Comparison of ENCODE assay signal across 20 cellular contexts in genomic region chr11:40166892-40167291, GRCh38.
"Had no signal": no experiment of that assay in that cellular context is flagged by ENCODE, and none has a peak within 500 bp of the region (broad histone marks: within the 10 kb centered on the region; RNA-seq: fewer than 3 reads in every experiment).

No MANE protein-coding gene starts in this region.

- H3K4me1 ChIP-seq: body of pancreas, prostate gland, right atrium auricular region, thyroid gland had no signal

- H3K4me3 ChIP-seq: body of pancreas, ovary, prostate gland, right atrium auricular region, thyroid gland had no signal

- H3K27me3 ChIP-seq: body of pancreas, neutrophil, ovary, right atrium auricular region, thyroid gland had no signal

- H3K9me3 ChIP-seq: body of pancreas, neutrophil, ovary, prostate gland, thyroid gland had no signal

- H3K27ac ChIP-seq: body of pancreas, neutrophil, ovary, prostate gland, right atrium auricular region, thyroid gland had no signal

- H3K36me3 ChIP-seq: neutrophil, ovary, prostate gland, right atrium auricular region, thyroid gland had no signal

- DNase-seq: activated CD4-positive, alpha-beta memory T cell treated with anti-CD3 and anti-CD28 coated beads for 36 hours; activated CD4-positive, alpha-beta T cell treated with anti-CD3 and anti-CD28 coated beads for 48 hours; activated effector memory CD4-positive, alpha-beta T cell treated with anti-CD3 and anti-CD28 coated beads, Interleukin-2, amount 50 U/mL, for 16 hours; activated naive CD4-positive, alpha-beta T cell treated with anti-CD3 and anti-CD28 coated beads, Interleukin-2, amount 50 U/mL, for 16 hours; activated naive CD8-positive, alpha-beta T cell treated with anti-CD3 and anti-CD28 coated beads, Interleukin-2, amount 50 U/mL, for 24 hours; body of pancreas; effector CD8-positive, alpha-beta T cell; erythroblast; foreskin fibroblast; left ventricle myocardium superior; mammary epithelial cell; midbrain; ovary; stimulated activated CD4-positive, alpha-beta T cell treated with anti-CD3 and anti-CD28 coated beads, Interleukin-4, amount 100 ng/mL, for 4 hours; stimulated activated naive CD8-positive, alpha-beta T cell treated with anti-CD3 and anti-CD28 coated beads, Interleukin-15, Interleukin-2, amounts not matched to agents 100 U/mL and 50 U/mL, for 24 hours; T-helper 9 cell; thyroid gland had no signal
